In the genomic region with DNA sequence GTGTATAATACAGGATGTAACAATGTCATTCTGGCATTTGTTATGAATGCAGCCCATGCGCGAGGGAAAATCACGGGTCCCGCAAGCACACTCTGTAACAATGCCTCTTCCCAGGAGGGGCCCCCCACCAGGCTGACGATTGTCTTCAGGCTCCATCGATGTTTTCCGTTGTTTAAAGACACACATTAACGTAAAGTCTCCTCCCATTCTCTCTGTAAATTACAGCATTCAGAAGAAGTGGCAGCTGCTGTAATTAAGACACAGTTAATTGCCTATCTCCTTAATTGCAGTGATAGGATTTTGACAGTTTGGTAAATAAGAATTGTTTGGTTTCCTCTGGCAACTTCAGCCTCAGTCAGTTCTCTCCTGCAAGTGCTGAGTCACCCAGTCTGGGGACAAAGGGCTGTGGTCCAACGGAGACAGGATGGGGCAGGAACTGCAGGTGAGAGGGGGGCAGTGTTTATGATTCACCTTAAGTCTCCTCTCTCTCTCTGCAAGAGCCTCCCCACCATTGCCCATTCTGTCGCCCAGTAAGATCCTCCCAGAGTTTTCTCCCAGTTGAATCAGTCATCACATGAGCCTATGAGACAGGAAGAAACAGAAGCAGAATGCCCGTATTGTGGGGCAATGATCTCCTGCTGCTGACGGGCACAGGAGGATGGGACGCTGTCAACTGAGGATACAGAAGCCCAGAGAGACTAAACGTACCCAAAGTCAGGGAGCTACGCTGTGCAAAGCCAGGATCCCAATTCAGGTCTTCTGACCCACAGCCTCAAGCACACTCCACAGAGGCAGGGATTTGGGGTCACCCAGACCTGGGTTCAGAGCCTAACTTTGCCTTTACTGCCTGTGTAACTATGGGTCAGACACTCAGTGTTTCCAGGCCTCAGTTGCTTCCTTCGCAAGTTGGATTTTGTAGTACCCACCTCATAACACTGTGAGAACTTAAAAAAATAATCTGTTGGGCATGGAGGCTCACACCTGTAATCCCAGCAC, we compare ENCODE assay signal across 9 cellular contexts.
A peak's percentile ranks its signal among the peaks of the same experiment; 100 is the strongest.
DNase-seq lines count a peak whose midpoint lies in the region; ATAC-seq and TF ChIP-seq lines count a peak whose summit lies in the region.
"Had no signal": no experiment of that assay in that cellular context is flagged by ENCODE, and none has a peak within 500 bp of the region (broad histone marks: within the 10 kb centered on the region; RNA-seq: fewer than 3 reads in every experiment).

No MANE protein-coding gene starts in this region.

- ATAC-seq in IMR-90 (ENCODE audit: low read depth) (peak; percentile 27; the same call in 1 of the 2 replicates), GM18505 (IDR thresholded peaks at IDR 0.05; ENCODE audit: unreplicated experiment) (no peak), HG02885 (IDR thresholded peaks at IDR 0.05; ENCODE audit: poor library complexity, unreplicated experiment) (no peak)

- DNase-seq in D341Med (ENCODE audit: low spot score): peak; percentile 57
- no peak for DNase-seq in IMR-90
- peak; percentile 30 for DNase-seq in T-helper 2 cell treated with Interferon-gamma antibody and Interleukin-4, amounts not matched to agents 5 μg/mL and 100 μg/mL, for 36 hours (ENCODE audit: low spot score)
- peak; percentile 41 for DNase-seq in transverse colon
- DNase-seq in AG08396 (ENCODE audit: low spot score): no peak

- H2BK15ac ChIP-seq in IMR-90 (ENCODE audit: low read depth, low read length): no peak overlapping the region

- CTCF ChIA-PET in IMR-90 (lab: Yijun Ruan, JAX): no interaction called here

- peaks cover 18% of the 10 kb centered on the region for H3K4me1 Mint-ChIP-seq in T-helper 2 cell treated with Interferon-gamma antibody and Interleukin-4, amounts not matched to agents 5 μg/mL and 100 μg/mL, for 36 hours (ENCODE audit: low read depth)

- H3K4me3 Mint-ChIP-seq in T-helper 2 cell treated with Interferon-gamma antibody and Interleukin-4, amounts not matched to agents 5 μg/mL and 100 μg/mL, for 36 hours: peak overlapping the region; percentile 57
- H3K4me3 Mint-ChIP-seq: activated naive CD4-positive, alpha-beta T cell treated with anti-CD3 and anti-CD28 coated beads, Interleukin-2, amount 50 U/mL, for 24 hours had no signal

- H3K14ac ChIP-seq in IMR-90 (replicated peaks; ENCODE audit: low read depth, low read length): no peak overlapping the region; the same call in 1 of the 2 replicates

- H3K27ac ChIP-seq in IMR-90 (ENCODE audit: insufficient read depth, low read length): no peak overlapping the region
- no peak overlapping the region for H3K27ac ChIP-seq in iPS-20b (ENCODE audit: low read length)
- no peak overlapping the region for H3K27ac ChIP-seq in transverse colon

- no peak overlapping the region for H2AK5ac ChIP-seq in IMR-90 (ENCODE audit: low read depth, low read length)

- no peak overlapping the region for H3K9ac ChIP-seq in IMR-90 (ENCODE audit: low read depth, low read length)
- H3K9ac ChIP-seq in iPS-20b (ENCODE audit: low read depth, low read length): peak overlapping the region; percentile 44; the same call in 1 of the 2 replicates

- TF ChIP-seq POLR2A in IMR-90 (IDR thresholded peaks at IDR 0.05; ENCODE audit: low read depth, low read length) (no peak), transverse colon (IDR thresholded peaks at IDR 0.05) (no peak), GM18505 (IDR thresholded peaks at IDR 0.05; ENCODE audit: borderline replicate concordance, extremely low read depth, insufficient read depth, insufficient read length) (no peak)

- no peaks in the 10 kb centered on the region for H4K20me1 ChIP-seq in IMR-90 (ENCODE audit: insufficient read depth, low read length)

- no peak overlapping the region for H3K4me2 ChIP-seq in IMR-90 (ENCODE audit: low read depth, low read length)

- no peak overlapping the region for H3K56ac ChIP-seq in IMR-90 (ENCODE audit: extremely low read depth, insufficient read depth, low read length)

- no peaks in the 10 kb centered on the region for H3K9me3 Mint-ChIP-seq in T-helper 2 cell treated with Interferon-gamma antibody and Interleukin-4, amounts not matched to agents 5 μg/mL and 100 μg/mL, for 36 hours
- H3K9me3 Mint-ChIP-seq: activated naive CD4-positive, alpha-beta T cell treated with anti-CD3 and anti-CD28 coated beads, Interleukin-2, amount 50 U/mL, for 24 hours had no signal

- no peak for TF ChIP-seq CTCF in IMR-90 (conservative IDR thresholded peaks at IDR 0.05; ENCODE audit: low read depth, low read length)
- peak in 1 of 5 experiments; percentile 10 for TF ChIP-seq CTCF in transverse colon (IDR thresholded peaks at IDR 0.05)

- H3K27ac Mint-ChIP-seq in T-helper 2 cell treated with Interferon-gamma antibody and Interleukin-4, amounts not matched to agents 5 μg/mL and 100 μg/mL, for 36 hours: peak overlapping the region; percentile 83
- H3K27ac Mint-ChIP-seq: activated naive CD4-positive, alpha-beta T cell treated with anti-CD3 and anti-CD28 coated beads, Interleukin-2, amount 50 U/mL, for 24 hours had no signal

- no peak overlapping the region for H2BK120ac ChIP-seq in IMR-90 (ENCODE audit: low read depth, low read length)

- H4K8ac ChIP-seq in IMR-90 (ENCODE audit: low read depth in 2 of 2, low read length in 2 of 2): no peak overlapping the region

- H2AFZ ChIP-seq in IMR-90 (replicated peaks; ENCODE audit: low read length, poor library complexity): peak overlapping the region; percentile 9

- no peak overlapping the region for H4K5ac ChIP-seq in IMR-90 (ENCODE audit: low read depth, low read length)

- 63% methylated on average over 5 of the region's 16 CpGs; no CpG with 5 or more reads in 1 of the 2 experiments for WGBS in IMR-90 (ENCODE audit: extremely low coverage in 2 of 2, insufficient read length in 1 of 2), 2 experiments
- 4 to 51% methylated on average over 8 to 16 of the region's 16 CpGs for WGBS in transverse colon (ENCODE audit: low coverage in 1 of 2), 2 donors

- peaks cover 3% of the 10 kb centered on the region; the same call in 1 of the 2 replicates for H3K9me1 ChIP-seq in IMR-90 (ENCODE audit: insufficient read depth, low read length)

- POLR2A ChIA-PET in IMR-90 (lab: Charles Lee; ENCODE audit: unreplicated experiment): no interaction called here

- H2BK5ac ChIP-seq in IMR-90 (ENCODE audit: low read depth, low read length, poor library complexity, severe bottlenecking): no peak overlapping the region

- BruUV-seq in IMR-90 (replicated peaks; lab: Mats Ljungman, UMichigan): no TSS peak

- no peaks in the 10 kb centered on the region for H3K79me1 ChIP-seq in IMR-90 (ENCODE audit: low read depth in 1 of 2, low read length in 2 of 2)

- H3K36me3 ChIP-seq in IMR-90 (ENCODE audit: control insufficient read depth, insufficient read depth, low read length) (no peaks in the 10 kb centered on the region), iPS-20b (ENCODE audit: insufficient read depth, low read depth, low read length) (no peaks in the 10 kb centered on the region), transverse colon (no peaks in the 10 kb centered on the region)

- no peak overlapping the region for H3K4ac ChIP-seq in IMR-90 (ENCODE audit: low read depth, low read length)

- H3K27me3 Mint-ChIP-seq in T-helper 2 cell treated with Interferon-gamma antibody and Interleukin-4, amounts not matched to agents 5 μg/mL and 100 μg/mL, for 36 hours (ENCODE audit: low read depth): no peaks in the 10 kb centered on the region
- H3K27me3 Mint-ChIP-seq: activated naive CD4-positive, alpha-beta T cell treated with anti-CD3 and anti-CD28 coated beads, Interleukin-2, amount 50 U/mL, for 24 hours had no signal

- in situ Hi-C loops in IMR-90 (cut with MboI; ENCODE audit: low sequenced_read_pairs) (no loop called here), transverse colon (cut with MboI; ENCODE audit: low pct_ligation_motif_present in 1 of 4, low pct_unique_long_range_greater_than_20kb in 1 of 4, low sequenced_read_pairs in 3 of 4) (no loop called here)

- H3K23ac ChIP-seq in IMR-90 (ENCODE audit: low read depth, low read length): no peak overlapping the region

- TF ChIP-seq EP300 in transverse colon (IDR thresholded peaks at IDR 0.05; ENCODE audit: low read depth): no peak

- H3K4me1 ChIP-seq in IMR-90 (ENCODE audit: control insufficient read depth, insufficient read depth, low read length) (peaks cover 2% of the 10 kb centered on the region; the same call in 1 of the 2 replicates), iPS-20b (ENCODE audit: insufficient read depth, low read length) (peaks cover 19% of the 10 kb centered on the region; the same call in 1 of the 2 replicates), transverse colon (peaks cover 0 to 8% (median 2%) of the 10 kb centered on the region in 4 donors)

- 0 out of 2 replicates have a peak overlapping the region, but pooled peaks have one; percentile 29 for H3K18ac ChIP-seq in IMR-90 (ENCODE audit: low read depth, low read length)

- no peak overlapping the region for H2AK9ac ChIP-seq in IMR-90 (replicated peaks; ENCODE audit: low read depth, low read length, poor library complexity)

- H3K36me3 Mint-ChIP-seq in T-helper 2 cell treated with Interferon-gamma antibody and Interleukin-4, amounts not matched to agents 5 μg/mL and 100 μg/mL, for 36 hours (ENCODE audit: low read depth): no peaks in the 10 kb centered on the region
- H3K36me3 Mint-ChIP-seq: activated naive CD4-positive, alpha-beta T cell treated with anti-CD3 and anti-CD28 coated beads, Interleukin-2, amount 50 U/mL, for 24 hours had no signal

- intact Hi-C loops in IMR-90 (cut with micrococcal nuclease) (no loop called here), transverse colon (cut with DNase I; ENCODE audit: low total_unique reads) (no loop called here)

- dilution Hi-C loops in IMR-90 (cut with HindIII; ENCODE audit: low sequenced_read_pairs, unreplicated experiment): no loop called here

- no peak for TF ChIP-seq RAD21 in IMR-90 (IDR thresholded peaks at IDR 0.05; ENCODE audit: low read length)

- no peak overlapping the region; the same call in 1 of the 2 replicates for H4K91ac ChIP-seq in IMR-90 (ENCODE audit: insufficient read depth, low read depth, low read length)

- H3K9me3 ChIP-seq in IMR-90 (ENCODE audit: control insufficient read depth, insufficient read depth, low read length): no peaks in the 10 kb centered on the region
- no peaks in the 10 kb centered on the region for H3K9me3 ChIP-seq in iPS-20b (ENCODE audit: insufficient read depth, low read depth, low read length)
- no peaks in the 10 kb centered on the region for H3K9me3 ChIP-seq in transverse colon

- H3K27me3 ChIP-seq in IMR-90 (ENCODE audit: control insufficient read depth, insufficient read depth, low read length): no peaks in the 10 kb centered on the region
- no peaks in the 10 kb centered on the region for H3K27me3 ChIP-seq in iPS-20b (ENCODE audit: insufficient read depth, low read length)
- no peaks in the 10 kb centered on the region for H3K27me3 ChIP-seq in transverse colon

- H2BK20ac ChIP-seq in IMR-90 (ENCODE audit: low read depth, low read length): no peak overlapping the region

- no peak overlapping the region for H3K4me3 ChIP-seq in IMR-90 (ENCODE audit: insufficient read depth, low read depth, low read length)
- no peak overlapping the region for H3K4me3 ChIP-seq in iPS-20b (ENCODE audit: low read length)
- no peak overlapping the region for H3K4me3 ChIP-seq in transverse colon

TF ChIP-seq in IMR-90, 13 proteins besides CTCF, POLR2A, EP300 and RAD21:
- TF ChIP-seq NFE2L2 (IDR thresholded peaks at IDR 0.05; ENCODE audit: low read depth, low read length) (peak; percentile 56), FOS (IDR thresholded peaks at IDR 0.05; ENCODE audit: low read depth, low read length) (0 out of 2 replicates have a peak, but pooled peaks have one; percentile 16), RCOR1 (IDR thresholded peaks at IDR 0.05; ENCODE audit: insufficient replicate concordance, low read length) (no peak)
TF ChIP-seq in IMR-90: peak in this region for 2.

Comparison
In these comparisons a context has a peak if more than half of its experiments do, and no peak if none do; other contexts are left out.
1. DNase-seq: peak in D341Med (single experiment), T-helper 2 cell treated with Interferon-gamma antibody and Interleukin-4, amounts not matched to agents 5 μg/mL and 100 μg/mL, for 36 hours (single experiment) and transverse colon (single experiment); none in IMR-90 (single experiment) and AG08396 (single experiment).